23 cellular contexts compared by ENCODE assay signal in genomic region chr17:48192321-48192731, GRCh38.
A peak's percentile ranks its signal among the peaks of the same experiment; 100 is the strongest.
DNase-seq lines count a peak whose midpoint lies in the region; ATAC-seq and TF ChIP-seq lines count a peak whose summit lies in the region.
"Had no signal": no experiment of that assay in that cellular context is flagged by ENCODE, and none has a peak within 500 bp of the region (broad histone marks: within the 10 kb centered on the region; RNA-seq: fewer than 3 reads in every experiment).

No MANE protein-coding gene starts in this region.

- TF ChIP-seq CTCF in natural killer cell (IDR thresholded peaks at IDR 0.05): no peak

- no peaks in the 10 kb centered on the region for H3K9me3 Mint-ChIP-seq in natural killer cell
- no peaks in the 10 kb centered on the region for H3K9me3 Mint-ChIP-seq in natural killer cell treated with Interleukin-12 subunit alpha and Interleukin-12 subunit beta and Interleukin-15 and Interleukin-18, amount 100 ng/mL, for 72 hours
- H3K9me3 Mint-ChIP-seq: activated CD4-positive, alpha-beta T cell treated with anti-CD3 and anti-CD28 coated beads, Interleukin-2, amount 10 ng/mL, durations not matched to agents 7 days and 5 days; CD14-positive monocyte; T-cell had no signal

- H3K4me1 Mint-ChIP-seq in natural killer cell: peaks cover 36 to 45% of the 10 kb centered on the region in 2 donors
- peaks cover 13 to 15% of the 10 kb centered on the region in 2 donors for H3K4me1 Mint-ChIP-seq in natural killer cell treated with Interleukin-12 subunit alpha and Interleukin-12 subunit beta and Interleukin-15 and Interleukin-18, amount 100 ng/mL, for 72 hours (ENCODE audit: low read depth in 2 of 2)

- no peak for DNase-seq in natural killer cell
- DNase-seq in natural killer cell treated with Interleukin-12 subunit alpha and Interleukin-12 subunit beta and Interleukin-15 and Interleukin-18, amount 100 ng/mL, for 72 hours (ENCODE audit: low spot score): no peak
- peak; percentile 22 for DNase-seq in SK-N-DZ (ENCODE audit: low spot score)
- DNase-seq in head of caudate nucleus: peak in 29 of 42 donors; percentile 5 to 72 (median 32)
- DNase-seq in SW 1271 (lab: John Stamatoyannopoulos, UW): no peak
- DNase-seq in KG1 (lab: John Stamatoyannopoulos, UW): no peak
- no peak for DNase-seq in globus pallidus (ENCODE audit: low spot score)
- DNase-seq: activated CD4-positive, alpha-beta T cell treated with anti-CD3 and anti-CD28 coated beads, Interleukin-2, amount 10 ng/mL, durations not matched to agents 7 days and 5 days; activated CD8-positive, alpha-beta memory T cell treated with anti-CD3 and anti-CD28 coated beads, Interleukin-2, amount 50 U/mL, for 48 hours; activated gamma-delta T cell treated with Interleukin-2 at 50 U/mL for 16 hours; aorta; foreskin melanocyte; GF-D8; kidney glomerular epithelial cell; NCI-H1105 treated with DMSO at 0.1 percent for 48 hours; NCI-H2081 treated with DMSO at 0.1 percent for 48 hours; NCI-H510A; ovary; right lobe of liver; RPMI8226; T-cell had no signal

- peak overlapping the region; percentile 30 to 65 for H3K27ac Mint-ChIP-seq in natural killer cell
- H3K27ac Mint-ChIP-seq in natural killer cell treated with Interleukin-12 subunit alpha and Interleukin-12 subunit beta and Interleukin-15 and Interleukin-18, amount 100 ng/mL, for 72 hours: peak overlapping the region in 1 of 2 donors; percentile 85
- H3K27ac Mint-ChIP-seq: activated CD4-positive, alpha-beta T cell treated with anti-CD3 and anti-CD28 coated beads, Interleukin-2, amount 10 ng/mL, durations not matched to agents 7 days and 5 days; CD14-positive monocyte had no signal

- no peaks in the 10 kb centered on the region for H3K36me3 Mint-ChIP-seq in natural killer cell
- H3K36me3 Mint-ChIP-seq in natural killer cell treated with Interleukin-12 subunit alpha and Interleukin-12 subunit beta and Interleukin-15 and Interleukin-18, amount 100 ng/mL, for 72 hours: no peaks in the 10 kb centered on the region
- H3K36me3 Mint-ChIP-seq: CD14-positive monocyte had no signal

- intact Hi-C loops in natural killer cell (cut with micrococcal nuclease): no loop called here
- intact Hi-C loops in head of caudate nucleus (cut with DNase I): no loop called here

- ATAC-seq in natural killer cell (no peak), GM21447 (IDR thresholded peaks at IDR 0.05; ENCODE audit: unreplicated experiment) (no peak)
- no peak for ATAC-seq in natural killer cell treated with Interleukin-12 subunit alpha and Interleukin-12 subunit beta and Interleukin-15 and Interleukin-18, amount 100 ng/mL, for 72 hours
- ATAC-seq: right lobe of liver, T-cell had no signal

- H3K4me3 Mint-ChIP-seq in natural killer cell: no peak overlapping the region
- H3K4me3 Mint-ChIP-seq in natural killer cell treated with Interleukin-12 subunit alpha and Interleukin-12 subunit beta and Interleukin-15 and Interleukin-18, amount 100 ng/mL, for 72 hours: no peak overlapping the region
- H3K4me3 Mint-ChIP-seq: activated CD4-positive, alpha-beta T cell treated with anti-CD3 and anti-CD28 coated beads, Interleukin-2, amount 10 ng/mL, durations not matched to agents 7 days and 5 days; CD14-positive monocyte; T-cell had no signal

- no peaks in the 10 kb centered on the region for H3K27me3 Mint-ChIP-seq in natural killer cell (ENCODE audit: low read depth in 2 of 2)
- H3K27me3 Mint-ChIP-seq in natural killer cell treated with Interleukin-12 subunit alpha and Interleukin-12 subunit beta and Interleukin-15 and Interleukin-18, amount 100 ng/mL, for 72 hours: no peaks in the 10 kb centered on the region
- H3K27me3 Mint-ChIP-seq: activated CD4-positive, alpha-beta T cell treated with anti-CD3 and anti-CD28 coated beads, Interleukin-2, amount 10 ng/mL, durations not matched to agents 7 days and 5 days; T-cell had no signal

Comparison
In these comparisons a context has a peak if more than half of its experiments do, and no peak if none do; other contexts are left out.
1. DNase-seq: peak in SK-N-DZ (single experiment) and head of caudate nucleus (29 of 42); none in natural killer cell (single experiment), natural killer cell treated with Interleukin-12 subunit alpha and Interleukin-12 subunit beta and Interleukin-15 and Interleukin-18, amount 100 ng/mL, for 72 hours (single experiment), SW 1271 (0 of 2), KG1 (single experiment) and globus pallidus (single experiment).